Comparison of ENCODE assay signal across 7 cellular contexts in genomic region chr6:112086744-112087135, GRCh38. TPM values are rescaled to one million over a fixed set of nuclear protein-coding genes. Genes with fewer than 3 reads are reported as not detected.
A peak's percentile ranks its signal among the peaks of the same experiment; 100 is the strongest.
DNase-seq lines count a peak whose midpoint lies in the region; ATAC-seq and TF ChIP-seq lines count a peak whose summit lies in the region.

No MANE protein-coding gene starts in this region.

- peaks cover 4 to 10% (median 6%) of the 10 kb centered on the region in 3 donors for H3K27me3 Mint-ChIP-seq in naive B cell

- H3K4me1 ChIP-seq in SJSA1 (replicated peaks), result 0 out of 2 replicates have a peak, but pooled peaks cover 3% of the 10 kb centered on the region
- peaks cover 0 to 20% (median 0%) of the 10 kb centered on the region in 3 donors for H3K4me1 ChIP-seq in esophagus squamous epithelium

- intact Hi-C loops in esophagus squamous epithelium (cut with DNase I), result no loop called here

- ATAC-seq in GM21723 (IDR thresholded peaks at IDR 0.05; ENCODE audit: unreplicated experiment) (peak; percentile 46), naive B cell (ENCODE audit: low read depth in 2 of 2) (peak; percentile 14 to 20)

- 0% methylated on average over 8 of the region's 8 CpGs for WGBS in esophagus squamous epithelium, 2 donors

- H3K36me3 ChIP-seq in GM06990 (ENCODE audit: control insufficient read depth, insufficient read depth, low read length), result no peaks in the 10 kb centered on the region
- H3K36me3 ChIP-seq in SJSA1, result no peaks in the 10 kb centered on the region
- peaks cover 0 to 27% (median 0%) of the 10 kb centered on the region in 3 donors for H3K36me3 ChIP-seq in esophagus squamous epithelium

- H3K27ac Mint-ChIP-seq in naive B cell, result no peak overlapping the region

- no peaks in the 10 kb centered on the region for H3K9me3 Mint-ChIP-seq in naive B cell

- peak overlapping the region; percentile 95 for H3K4me3 ChIP-seq in GM06990 (replicated peaks; ENCODE audit: low read depth, low read length)
- peak overlapping the region; percentile 59 for H3K4me3 ChIP-seq in SJSA1
- H3K4me3 ChIP-seq in esophagus squamous epithelium, result peak overlapping the region; percentile 65 to 94 (median 82)

- no peak for TF ChIP-seq POLR2A in esophagus squamous epithelium (IDR thresholded peaks at IDR 0.05)

- DNase-seq in GM06990 (ENCODE audit: extremely low read depth, insufficient read length) (no peak), HuH-7.5 (ENCODE audit: low spot score) (peak; percentile 23), SJSA1 (ENCODE audit: low read depth in 1 of 2, low spot score in 2 of 2) (peak in 1 of 2 experiments; percentile 67), esophagus squamous epithelium (lab: John Stamatoyannopoulos, UW) (no peak), naive B cell (no peak), activated gamma-delta T cell (lab: John Stamatoyannopoulos, UW) (no peak)

- TF ChIP-seq CTCF in GM06990 (IDR thresholded peaks at IDR 0.05; ENCODE audit: insufficient read depth, low read length, poor library complexity, severe bottlenecking), result peak; percentile 21
- TF ChIP-seq CTCF in esophagus squamous epithelium (IDR thresholded peaks at IDR 0.05), result no peak

- H3K9me3 ChIP-seq in SJSA1 (replicated peaks) (no peaks in the 10 kb centered on the region), esophagus squamous epithelium (no peaks in the 10 kb centered on the region)

- H3K27ac ChIP-seq in SJSA1, result no peak overlapping the region
- peak overlapping the region; percentile 83 to 88 (median 86) for H3K27ac ChIP-seq in esophagus squamous epithelium

- H3K4me1 Mint-ChIP-seq in naive B cell, result peaks cover 0 to 2% (median 0%) of the 10 kb centered on the region in 3 donors

- H3K36me3 Mint-ChIP-seq in naive B cell, result no peaks in the 10 kb centered on the region

- H3K27me3 ChIP-seq in GM06990 (replicated peaks; ENCODE audit: control insufficient read depth, insufficient read depth, low read length), result no peaks in the 10 kb centered on the region; the same call in 1 of the 2 replicates
- no peaks in the 10 kb centered on the region for H3K27me3 ChIP-seq in SJSA1 (replicated peaks)
- no peaks in the 10 kb centered on the region for H3K27me3 ChIP-seq in esophagus squamous epithelium

- no peak overlapping the region for H3K4me3 Mint-ChIP-seq in naive B cell

RNA-seq across cellular contexts. Expression of gene TUBE1, which starts 0.5 kb away (rescaled TPM):
- total RNA-seq in SJSA1 (2014; rRNA removed; shearing (Covaris generic)), result 14.4 and 18.6 TPM in 2 replicates
- 10 to 100 TPM in 3 of 4 donors, 1 to 10 TPM in 1; 9.7 to 28.4 (median 12.9) TPM for total RNA-seq in esophagus squamous epithelium
- 10 to 100 TPM in 5 of 6 donors, 1 to 10 TPM in 1; 8.1 to 14.5 (median 11.5) TPM for polyA plus RNA-seq in naive B cell (ENCODE audit: low read depth in 6 of 6)

RNA-seq across cellular contexts. Expression of gene FAM229B, which starts 0.7 kb away (rescaled TPM):
- 13.0 and 25.1 TPM in 2 replicates for total RNA-seq in SJSA1 (2014; rRNA removed; shearing (Covaris generic))
- 1 to 10 TPM in 3 of 4 donors, under 1 TPM in 1; 0.76 to 7.4 (median 2.4) TPM for total RNA-seq in esophagus squamous epithelium
- 1 to 10 TPM; 2.7 to 9.0 (median 4.7) TPM for polyA plus RNA-seq in naive B cell (ENCODE audit: low read depth in 6 of 6)

RNA-seq across cellular contexts. Expression of gene CCN6, which starts 32.8 kb away (rescaled TPM):
- total RNA-seq in SJSA1 (2014; rRNA removed; shearing (Covaris generic)), result not detected in 2 replicates
- under 1 TPM in 1 of 4 donors, not detected in 3; 0.38 TPM for total RNA-seq in esophagus squamous epithelium
- polyA plus RNA-seq in naive B cell (ENCODE audit: low read depth in 6 of 6), result under 1 TPM in 2 of 6 donors, not detected in 4; 0.11 to 0.15 TPM
